ENCODE assay signal across 7 cellular contexts in genomic region chr1:85406887-85407593, GRCh38. TPM values are rescaled to one million over a fixed set of nuclear protein-coding genes. Genes with fewer than 3 reads are reported as not detected.
DNase-seq lines count a peak whose midpoint lies in the region; ATAC-seq and TF ChIP-seq lines count a peak whose summit lies in the region.

No MANE protein-coding gene starts in this region.

- H3K4me3 ChIP-seq in epithelial cell of proximal tubule (ENCODE audit: low read depth, low read length): peak overlapping the region; percentile 37
- H3K4me3 ChIP-seq in mucosa of descending colon: no peak overlapping the region
- H3K4me3 ChIP-seq in uterus: no peak overlapping the region

- H3K27me3 ChIP-seq in uterus: no peaks in the 10 kb centered on the region

- H3K36me3 ChIP-seq in mucosa of descending colon (ENCODE audit: low read depth): no peaks in the 10 kb centered on the region
- H3K36me3 ChIP-seq in uterus: no peaks in the 10 kb centered on the region

- TF ChIP-seq POLR2A in uterus (IDR thresholded peaks at IDR 0.05): no peak

- peak; percentile 65 for DNase-seq in NCI-H446 treated with DMSO at 0.1 percent for 48 hours (lab: John Stamatoyannopoulos, UW)
- DNase-seq in epithelial cell of proximal tubule (ENCODE audit: low read depth): peak; percentile 85
- peak in 1 of 3 donors; percentile 67 for DNase-seq in mucosa of descending colon
- DNase-seq in uterus: peak; percentile 42 to 69
- DNase-seq in NCI-H774 (lab: John Stamatoyannopoulos, UW): no peak
- DNase-seq in activated naive CD4-positive, alpha-beta T cell treated with anti-CD3 and anti-CD28 coated beads, Interleukin-2, amount 50 U/mL, for 16 hours: no peak
- DNase-seq in activated gamma-delta T cell treated with Interleukin-2 at 50 U/mL for 16 hours: no peak

- ATAC-seq in mucosa of descending colon: peak; percentile 94

- intact Hi-C loops in mucosa of descending colon (cut with DNase I, micrococcal nuclease) (no loop called here), uterus (cut with DNase I; ENCODE audit: low total_unique reads) (no loop called here)

- H3K27ac ChIP-seq in uterus: peak overlapping the region; percentile 51 to 72

- TF ChIP-seq CTCF in epithelial cell of proximal tubule (conservative IDR thresholded peaks at IDR 0.05; ENCODE audit: low read depth, low read length) (no peak), mucosa of descending colon (IDR thresholded peaks at IDR 0.05) (no peak), uterus (IDR thresholded peaks at IDR 0.05) (no peak)

- H3K9me3 ChIP-seq in mucosa of descending colon (no peaks in the 10 kb centered on the region), uterus (no peaks in the 10 kb centered on the region)

- H3K4me1 ChIP-seq in mucosa of descending colon (ENCODE audit: low read depth): peaks cover 9% of the 10 kb centered on the region
- peaks cover 0 to 9% of the 10 kb centered on the region in 2 donors for H3K4me1 ChIP-seq in uterus

RNA-seq across cellular contexts. Expression of gene DDAH1, which starts 57.9 kb away (rescaled TPM):
- total RNA-seq in epithelial cell of proximal tubule (45.9 and 50.9 TPM in 2 replicates), mucosa of descending colon (10 to 100 TPM; 45.9 to 86.3 (median 74.1) TPM), uterus (10 to 100 TPM; 12.9 to 28.9 (median 18.2) TPM)

Comparison
In these comparisons a context has a peak if more than half of its experiments do, and no peak if none do; other contexts are left out.
1. DNase-seq: peak in NCI-H446 treated with DMSO at 0.1 percent for 48 hours (single experiment), epithelial cell of proximal tubule (single experiment) and uterus (2 of 2); none in NCI-H774 (single experiment), activated naive CD4-positive, alpha-beta T cell treated with anti-CD3 and anti-CD28 coated beads, Interleukin-2, amount 50 U/mL, for 16 hours (single experiment) and activated gamma-delta T cell treated with Interleukin-2 at 50 U/mL for 16 hours (single experiment).